ENCODE assay signal across 13 cellular contexts in the genomic region with DNA sequence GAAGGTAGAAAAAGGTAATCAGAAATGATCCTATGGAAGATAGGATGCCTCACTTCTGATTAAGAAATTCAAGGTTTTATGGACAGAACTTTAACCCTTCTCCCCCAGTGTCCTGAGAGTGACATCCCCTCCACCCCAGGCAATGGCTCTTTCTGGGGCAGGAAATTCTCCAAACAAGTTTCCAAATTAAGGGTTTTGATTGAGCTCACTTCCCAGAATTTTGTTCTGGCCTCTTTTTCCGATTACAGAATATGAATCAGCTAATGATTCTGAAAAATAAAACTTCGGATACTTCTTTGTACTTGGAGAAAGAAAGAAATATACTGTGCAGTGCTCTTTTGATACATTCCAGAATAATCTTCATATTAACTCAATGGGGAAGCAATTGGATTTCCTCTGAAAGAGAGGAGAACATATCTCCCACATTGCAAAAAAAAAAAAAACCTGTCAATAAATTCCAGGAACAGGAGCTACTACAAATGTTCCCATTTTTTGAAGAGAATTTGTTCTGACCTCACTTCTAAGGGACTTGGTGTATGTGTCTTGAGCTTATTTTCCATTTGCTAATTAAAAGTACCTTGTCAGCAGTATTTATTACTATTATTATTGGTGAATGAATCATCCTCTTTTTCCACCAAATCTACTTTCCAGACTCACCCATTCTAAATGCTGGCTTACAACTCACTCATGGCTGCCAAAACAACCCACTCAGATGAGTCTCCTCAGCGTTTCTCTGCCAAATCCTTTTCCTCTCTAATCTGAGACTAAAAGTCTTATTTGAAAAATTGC. TPM values are rescaled to one million over a fixed set of nuclear protein-coding genes. Genes with fewer than 3 reads are reported as not detected.
A peak's percentile ranks its signal among the peaks of the same experiment; 100 is the strongest.
DNase-seq lines count a peak whose midpoint lies in the region; ATAC-seq and TF ChIP-seq lines count a peak whose summit lies in the region.
"Had no signal": no experiment of that assay in that cellular context is flagged by ENCODE, and none has a peak within 500 bp of the region (broad histone marks: within the 10 kb centered on the region; RNA-seq: fewer than 3 reads in every experiment).

No MANE protein-coding gene starts in this region.

- H3K9ac ChIP-seq in fibroblast of lung (ENCODE audit: insufficient read depth, low read length): no peak overlapping the region
- H3K9ac ChIP-seq: BLaER1, parathyroid adenoma had no signal

- no peaks in the 10 kb centered on the region for H3K4me1 ChIP-seq in fibroblast of lung (ENCODE audit: control insufficient read depth, extremely low read depth, insufficient read depth, low read length)
- H3K4me1 ChIP-seq: BLaER1, parathyroid adenoma, thyroid gland had no signal

- ATAC-seq in stimulated activated effector memory CD8-positive, alpha-beta T cell treated with anti-CD3 and anti-CD28 coated beads, Interleukin-12 subunit alpha, Interleukin-12 subunit beta, amount 100 ng/mL, for 72 hours: no peak

- no peak overlapping the region for H2AFZ ChIP-seq in fibroblast of lung (ENCODE audit: low read length)
- H2AFZ ChIP-seq: parathyroid adenoma had no signal

- H3K36me3 Mint-ChIP-seq in nephron (ENCODE audit: low read depth): no peaks in the 10 kb centered on the region
- no peaks in the 10 kb centered on the region for H3K36me3 Mint-ChIP-seq in stimulated activated effector memory CD8-positive, alpha-beta T cell treated with anti-CD3 and anti-CD28 coated beads, Interleukin-12 subunit alpha, Interleukin-12 subunit beta, amount 100 ng/mL, for 72 hours

- TF ChIP-seq CTCF in fibroblast of lung (conservative IDR thresholded peaks at IDR 0.05 in 1 of 2, IDR thresholded peaks at IDR 0.05 in 1 of 2; ENCODE audit: low read depth in 1 of 2, low read length in 2 of 2) (no peak), nephron (IDR thresholded peaks at IDR 0.05; ENCODE audit: unreplicated experiment in 3 of 3) (no peak)

- no peaks in the 10 kb centered on the region for H3K27me3 Mint-ChIP-seq in nephron (ENCODE audit: low read depth)

- peaks cover 21% of the 10 kb centered on the region for H3K4me1 Mint-ChIP-seq in nephron
- no peaks in the 10 kb centered on the region for H3K4me1 Mint-ChIP-seq in stimulated activated effector memory CD8-positive, alpha-beta T cell treated with anti-CD3 and anti-CD28 coated beads, Interleukin-12 subunit alpha, Interleukin-12 subunit beta, amount 100 ng/mL, for 72 hours

- no peaks in the 10 kb centered on the region for H3K9me3 Mint-ChIP-seq in nephron
- no peaks in the 10 kb centered on the region for H3K9me3 Mint-ChIP-seq in stimulated activated effector memory CD8-positive, alpha-beta T cell treated with anti-CD3 and anti-CD28 coated beads, Interleukin-12 subunit alpha, Interleukin-12 subunit beta, amount 100 ng/mL, for 72 hours

- DNase-seq in AG08395 (ENCODE audit: low spot score) (peak; percentile 81), NCI-H446 treated with DMSO at 0.1 percent for 48 hours (lab: John Stamatoyannopoulos, UW) (peak; percentile 94), fibroblast of lung (ENCODE audit: low read depth in 2 of 2) (peak; percentile 46 to 90), erythroblast (lab: John Stamatoyannopoulos, UW) (no peak), NOMO-1 treated with dmso at 0.1 percent for 144 hours (lab: John Stamatoyannopoulos, UW; ENCODE audit: unreplicated experiment) (no peak), NCI-H1092 treated with DMSO at 0.1 percent for 48 hours (lab: John Stamatoyannopoulos, UW) (no peak)
- no peak for DNase-seq in stimulated activated effector memory CD8-positive, alpha-beta T cell treated with anti-CD3 and anti-CD28 coated beads, Interleukin-12 subunit alpha, Interleukin-12 subunit beta, amount 100 ng/mL, for 72 hours (ENCODE audit: low spot score in 2 of 2)
- DNase-seq: GDM1, NCI-H524 had no signal

- H3K27ac ChIP-seq in fibroblast of lung (ENCODE audit: insufficient read depth, low read length): no peak overlapping the region
- H3K27ac ChIP-seq: BLaER1, parathyroid adenoma had no signal

- H3K4me3 Mint-ChIP-seq in nephron: no peak overlapping the region
- H3K4me3 Mint-ChIP-seq in stimulated activated effector memory CD8-positive, alpha-beta T cell treated with anti-CD3 and anti-CD28 coated beads, Interleukin-12 subunit alpha, Interleukin-12 subunit beta, amount 100 ng/mL, for 72 hours: no peak overlapping the region

- H3K79me2 ChIP-seq in fibroblast of lung (ENCODE audit: control insufficient read depth, insufficient read depth, low read length): no peaks in the 10 kb centered on the region
- H3K79me2 ChIP-seq: parathyroid adenoma had no signal

- H4K20me1 ChIP-seq in fibroblast of lung (ENCODE audit: control insufficient read depth, extremely low read depth, insufficient read depth, low read length): no peaks in the 10 kb centered on the region
- H4K20me1 ChIP-seq: BLaER1 had no signal

- H3K27ac Mint-ChIP-seq in nephron: peak overlapping the region in 2 of 3 experiments; percentile 50 to 57
- H3K27ac Mint-ChIP-seq in stimulated activated effector memory CD8-positive, alpha-beta T cell treated with anti-CD3 and anti-CD28 coated beads, Interleukin-12 subunit alpha, Interleukin-12 subunit beta, amount 100 ng/mL, for 72 hours: no peak overlapping the region

- no peaks in the 10 kb centered on the region for H3K9me3 ChIP-seq in fibroblast of lung (ENCODE audit: control insufficient read depth, insufficient read depth, low read depth, low read length)
- H3K9me3 ChIP-seq: BLaER1, thyroid gland had no signal

- TF ChIP-seq POLR2A in erythroblast (IDR thresholded peaks at IDR 0.05; ENCODE audit: low read length): no peak

- no peaks in the 10 kb centered on the region for H3K36me3 ChIP-seq in fibroblast of lung (ENCODE audit: control insufficient read depth, insufficient read depth, low read length)
- H3K36me3 ChIP-seq: BLaER1, thyroid gland had no signal

- H3K4me3 ChIP-seq in fibroblast of lung (replicated peaks in 1 of 4; ENCODE audit: control extremely low read depth in 1 of 4, insufficient read depth in 1 of 4, low read depth in 3 of 4, low read length in 4 of 4): no peak overlapping the region
- H3K4me3 ChIP-seq: BLaER1, thyroid gland had no signal

- no peak overlapping the region for H3K4me2 ChIP-seq in fibroblast of lung (ENCODE audit: extremely low read depth, insufficient read depth, low read length)
- H3K4me2 ChIP-seq: BLaER1 had no signal

- no peaks in the 10 kb centered on the region for H3K27me3 ChIP-seq in fibroblast of lung (ENCODE audit: control insufficient read depth, insufficient read depth, low read length)
- H3K27me3 ChIP-seq: BLaER1, thyroid gland had no signal

RNA-seq across cellular contexts. Expression of gene TASP1, which starts 33.0 kb away (rescaled TPM):
- total RNA-seq in fibroblast of lung: 6.3 and 6.7 TPM in 2 replicates
- 4.8 and 13.6 TPM in 2 replicates for polyA plus RNA-seq in fibroblast of lung
- polyA plus RNA-seq in fibroblast of lung (2012): 3.0 and 9.0 TPM in 2 replicates
- 4.3 and 7.4 TPM in 2 replicates for polyA minus RNA-seq in fibroblast of lung (ENCODE audit: low replicate concordance)

Comparison
In these comparisons a context has a peak if more than half of its experiments do, and no peak if none do; other contexts are left out.
1. DNase-seq: peak in AG08395 (single experiment), NCI-H446 treated with DMSO at 0.1 percent for 48 hours (single experiment) and fibroblast of lung (2 of 2); none in stimulated activated effector memory CD8-positive, alpha-beta T cell treated with anti-CD3 and anti-CD28 coated beads, Interleukin-12 subunit alpha, Interleukin-12 subunit beta, amount 100 ng/mL, for 72 hours (0 of 2), erythroblast (0 of 2), NOMO-1 treated with dmso at 0.1 percent for 144 hours (single experiment) and NCI-H1092 treated with DMSO at 0.1 percent for 48 hours (single experiment).